ENCODE assay signal across 1 cellular context in genomic region chr17:7687908-7688807, GRCh38.
A peak's percentile ranks its signal among the peaks of the same experiment; 100 is the strongest.
TF ChIP-seq lines count a peak whose summit lies in the region.

WRAP53 (plus strand) TSS chr17:7688477; CDS start chr17:7688649, 172 bp downstream.

TF ChIP-seq in WTC11, 78 proteins besides CTCF, POLR2A, EP300 and RAD21 (continued from another document):
- TF ChIP-seq IRF2 (CRISPR knock-in tag; IDR thresholded peaks at IDR 0.05; ENCODE audit: borderline replicate concordance, low read depth) (no peak), CBFB (CRISPR knock-in tag; IDR thresholded peaks at IDR 0.05; ENCODE audit: low read depth) (no peak), NR3C1 (CRISPR knock-in tag; conservative IDR thresholded peaks at IDR 0.05; ENCODE audit: low read depth) (no peak), SMAD4 (CRISPR knock-in tag; IDR thresholded peaks at IDR 0.05) (no peak), ARID4B (CRISPR knock-in tag; IDR thresholded peaks at IDR 0.05; ENCODE audit: borderline replicate concordance) (no peak), PRDM15 (CRISPR knock-in tag; IDR thresholded peaks at IDR 0.05) (peak; percentile 40; the same call in 1 of the 2 replicates), AFF4 (CRISPR knock-in tag; IDR thresholded peaks at IDR 0.05; ENCODE audit: borderline replicate concordance) (no peak), ZSCAN18 (CRISPR knock-in tag; IDR thresholded peaks at IDR 0.05) (no peak), ETV6 (CRISPR knock-in tag; IDR thresholded peaks at IDR 0.05) (0 out of 2 replicates have a peak, but pooled peaks have one; percentile 61), TEAD1 (CRISPR knock-in tag; IDR thresholded peaks at IDR 0.05) (no peak), ZNF396 (CRISPR knock-in tag; IDR thresholded peaks at IDR 0.05; ENCODE audit: borderline replicate concordance) (no peak), ZNF671 (CRISPR knock-in tag; IDR thresholded peaks at IDR 0.05) (no peak)
- TF ChIP-seq, protein P1, sequence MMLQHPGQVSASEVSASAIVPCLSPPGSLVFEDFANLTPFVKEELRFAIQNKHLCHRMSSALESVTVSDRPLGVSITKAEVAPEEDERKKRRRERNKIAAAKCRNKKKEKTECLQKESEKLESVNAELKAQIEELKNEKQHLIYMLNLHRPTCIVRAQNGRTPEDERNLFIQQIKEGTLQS (CRISPR knock-in tag; conservative IDR thresholded peaks at IDR 0.05) = no peak
- TF ChIP-seq, protein P2, sequence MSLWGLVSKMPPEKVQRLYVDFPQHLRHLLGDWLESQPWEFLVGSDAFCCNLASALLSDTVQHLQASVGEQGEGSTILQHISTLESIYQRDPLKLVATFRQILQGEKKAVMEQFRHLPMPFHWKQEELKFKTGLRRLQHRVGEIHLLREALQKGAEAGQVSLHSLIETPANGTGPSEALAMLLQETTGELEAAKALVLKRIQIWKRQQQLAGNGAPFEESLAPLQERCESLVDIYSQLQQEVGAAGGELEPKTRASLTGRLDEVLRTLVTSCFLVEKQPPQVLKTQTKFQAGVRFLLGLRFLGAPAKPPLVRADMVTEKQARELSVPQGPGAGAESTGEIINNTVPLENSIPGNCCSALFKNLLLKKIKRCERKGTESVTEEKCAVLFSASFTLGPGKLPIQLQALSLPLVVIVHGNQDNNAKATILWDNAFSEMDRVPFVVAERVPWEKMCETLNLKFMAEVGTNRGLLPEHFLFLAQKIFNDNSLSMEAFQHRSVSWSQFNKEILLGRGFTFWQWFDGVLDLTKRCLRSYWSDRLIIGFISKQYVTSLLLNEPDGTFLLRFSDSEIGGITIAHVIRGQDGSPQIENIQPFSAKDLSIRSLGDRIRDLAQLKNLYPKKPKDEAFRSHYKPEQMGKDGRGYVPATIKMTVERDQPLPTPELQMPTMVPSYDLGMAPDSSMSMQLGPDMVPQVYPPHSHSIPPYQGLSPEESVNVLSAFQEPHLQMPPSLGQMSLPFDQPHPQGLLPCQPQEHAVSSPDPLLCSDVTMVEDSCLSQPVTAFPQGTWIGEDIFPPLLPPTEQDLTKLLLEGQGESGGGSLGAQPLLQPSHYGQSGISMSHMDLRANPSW (CRISPR knock-in tag; conservative IDR thresholded peaks at IDR 0.05; ENCODE audit: low read depth) = no peak
- TF ChIP-seq, protein P3, sequence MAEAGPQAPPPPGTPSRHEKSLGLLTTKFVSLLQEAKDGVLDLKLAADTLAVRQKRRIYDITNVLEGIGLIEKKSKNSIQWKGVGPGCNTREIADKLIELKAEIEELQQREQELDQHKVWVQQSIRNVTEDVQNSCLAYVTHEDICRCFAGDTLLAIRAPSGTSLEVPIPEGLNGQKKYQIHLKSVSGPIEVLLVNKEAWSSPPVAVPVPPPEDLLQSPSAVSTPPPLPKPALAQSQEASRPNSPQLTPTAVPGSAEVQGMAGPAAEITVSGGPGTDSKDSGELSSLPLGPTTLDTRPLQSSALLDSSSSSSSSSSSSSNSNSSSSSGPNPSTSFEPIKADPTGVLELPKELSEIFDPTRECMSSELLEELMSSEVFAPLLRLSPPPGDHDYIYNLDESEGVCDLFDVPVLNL (CRISPR knock-in tag; IDR thresholded peaks at IDR 0.05; ENCODE audit: borderline replicate concordance, low read depth) = no peak
TF ChIP-seq in WTC11: peak in this region for 7.
